Comparison of ENCODE assay signal across 21 cellular contexts in the genomic region with DNA sequence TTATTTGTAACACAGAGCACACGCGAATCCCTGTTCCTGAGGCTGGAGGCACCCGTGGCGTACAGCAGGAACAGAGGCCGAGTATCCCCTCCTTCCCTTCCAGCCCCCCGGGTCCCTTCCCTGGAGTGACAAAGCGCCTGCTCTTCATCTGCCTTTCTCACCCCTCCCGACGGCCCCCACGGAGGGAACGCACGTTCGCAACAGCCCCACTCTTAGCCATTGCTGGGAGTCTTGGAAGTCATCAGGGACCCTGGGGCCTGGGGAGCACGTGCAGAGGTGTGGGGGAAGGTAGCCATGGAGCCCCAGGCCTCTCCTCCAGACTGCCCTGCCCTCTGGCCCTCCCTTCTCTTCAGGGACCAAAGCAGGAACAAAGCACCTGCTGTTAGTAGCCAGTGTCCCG. TPM values are rescaled to one million over a fixed set of nuclear protein-coding genes. Genes with fewer than 3 reads are reported as not detected.
DNase-seq lines count a peak whose midpoint lies in the region; ATAC-seq, FAIRE-seq and TF ChIP-seq lines count a peak whose summit lies in the region.
"Had no signal": no experiment of that assay in that cellular context is flagged by ENCODE, and none has a peak within 500 bp of the region (broad histone marks: within the 10 kb centered on the region; RNA-seq: fewer than 3 reads in every experiment).

No MANE protein-coding gene starts in this region.

- TF ChIP-seq RAD21 in HepG2 (CRISPR knock-in tag; IDR thresholded peaks at IDR 0.05) = no peak

- H3K79me2 ChIP-seq in HepG2 (ENCODE audit: insufficient read depth, low read length) = no peaks in the 10 kb centered on the region

- POLR2A ChIA-PET in HepG2 (lab: Yijun Ruan, JAX) = no interaction called here

- H2AFZ ChIP-seq in HepG2 (ENCODE audit: low read length) = no peak overlapping the region

- peaks cover 0 to 84% (median 40%) of the 10 kb centered on the region in 4 donors for H3K4me1 ChIP-seq in right lobe of liver
- peaks cover 44% of the 10 kb centered on the region for H3K4me1 ChIP-seq in HepG2 (ENCODE audit: insufficient read depth, low read length)
- H3K4me1 ChIP-seq in adipocyte (ENCODE audit: control insufficient read depth, insufficient read depth, low read length) = peaks cover 36% of the 10 kb centered on the region
- H3K4me1 ChIP-seq in lower lobe of right lung = peaks cover 56% of the 10 kb centered on the region
- peaks cover 40% of the 10 kb centered on the region for H3K4me1 ChIP-seq in upper lobe of right lung

- DNase-seq in right lobe of liver = peak in 2 of 3 donors; percentile 19 to 52
- DNase-seq in HepG2 (ENCODE audit: low spot score) = no peak
- no peak for DNase-seq in adipocyte (ENCODE audit: low read depth)
- DNase-seq in lower lobe of right lung = no peak
- no peak for DNase-seq in upper lobe of right lung
- DNase-seq: 8988T; Calu3; DMS53; HCEC 1CT; MV-4-11; NCI-H1417 treated with DMSO at 0.1 percent for 48 hours; NCI-H1930; NCI-H2171 treated with DMSO at 0.1 percent for 48 hours; NCI-H446 treated with DMSO at 0.1 percent for 48 hours; NK-92 treated with Interleukin-12 subunit alpha and Interleukin-12 subunit beta, amount 100 ng/mL, for 24 hours had no signal

- TF ChIP-seq EP300 in HepG2 (IDR thresholded peaks at IDR 0.05; ENCODE audit: low read depth in 2 of 2, low read length in 2 of 2) (no peak), HepG2 (CRISPR knock-in tag; IDR thresholded peaks at IDR 0.05; ENCODE audit: borderline replicate concordance) (no peak)

- ATAC-seq in right lobe of liver = no peak
- ATAC-seq in HepG2 = no peak
- no peak for ATAC-seq in lower lobe of right lung
- ATAC-seq in upper lobe of right lung = no peak
- ATAC-seq in HG02852 (IDR thresholded peaks at IDR 0.05; ENCODE audit: unreplicated experiment) = no peak
- ATAC-seq in activated CD4-positive, CD25-positive, alpha-beta regulatory T cell treated with anti-CD3 and anti-CD28 coated beads, Interleukin-2, amount 50 U/mL, for 24 hours = no peak
- no peak for ATAC-seq in GM21381 (IDR thresholded peaks at IDR 0.05; ENCODE audit: unreplicated experiment)
- ATAC-seq: K562 had no signal

- TF ChIP-seq CTCF in right lobe of liver (IDR thresholded peaks at IDR 0.05) (no peak), HepG2 (CRISPR knock-in tag; IDR thresholded peaks at IDR 0.05) (no peak), lower lobe of right lung (IDR thresholded peaks at IDR 0.05) (no peak), upper lobe of right lung (IDR thresholded peaks at IDR 0.05) (no peak)

- no peak overlapping the region for H3K27ac ChIP-seq in right lobe of liver
- H3K27ac ChIP-seq in HepG2 (ENCODE audit: extremely low read length, insufficient read depth, low read length) = no peak overlapping the region
- no peak overlapping the region for H3K27ac ChIP-seq in lower lobe of right lung
- H3K27ac ChIP-seq in upper lobe of right lung = no peak overlapping the region

- TF ChIP-seq POLR2A in right lobe of liver (IDR thresholded peaks at IDR 0.05) (no peak), HepG2 (IDR thresholded peaks at IDR 0.05; ENCODE audit: insufficient read depth in 1 of 2, low read depth in 2 of 2, low read length in 2 of 2) (no peak)

- 60% methylated on average over 3 of the region's 15 CpGs for WGBS in right lobe of liver (ENCODE audit: insufficient coverage, low coverage, low lambda C conversion rate, missing lambda C conversion rate)
- 76% methylated on average over 15 of the region's 15 CpGs for WGBS in HepG2 (ENCODE audit: low lambda C conversion rate)

- intact Hi-C loops in right lobe of liver (cut with DNase I) (no loop called here), HepG2 (cut with micrococcal nuclease; ENCODE audit: unreplicated experiment) (no loop called here), lower lobe of right lung (cut with DNase I) (no loop called here), upper lobe of right lung (cut with DNase I) (no loop called here)

- H4K20me1 ChIP-seq in HepG2 (ENCODE audit: insufficient read depth, low read length) = no peaks in the 10 kb centered on the region

- H3K27me3 ChIP-seq in right lobe of liver (no peaks in the 10 kb centered on the region), HepG2 (ENCODE audit: control insufficient read depth in 1 of 2, insufficient read depth in 2 of 2, low read length in 2 of 2) (peaks cover 5 to 39% of the 10 kb centered on the region in 2 experiments), adipocyte (replicated peaks; ENCODE audit: control insufficient read depth, insufficient read depth, low read length) (no peaks in the 10 kb centered on the region), lower lobe of right lung (ENCODE audit: low read depth) (no peaks in the 10 kb centered on the region), upper lobe of right lung (no peaks in the 10 kb centered on the region)

- CTCF ChIA-PET in HepG2 (lab: Yijun Ruan, JAX; ENCODE audit: low intra/inter-chr PET ratio, low total read pairs) = no interaction called here

- no TSS peak for BruUV-seq in HepG2 (replicated peaks; lab: Mats Ljungman, UMichigan)

- H3K9ac ChIP-seq in HepG2 (ENCODE audit: insufficient read depth, low read depth, low read length) (no peak overlapping the region), adipocyte (ENCODE audit: low read length) (peak overlapping the region; percentile 96)

- in situ Hi-C loops in HepG2 (cut with HindIII; ENCODE audit: extremely low pct_ligation_motif_present, low pct_unique_long_range_greater_than_20kb) = no loop called here

- no peak for FAIRE-seq in HepG2 (lab: Jason Lieb, UNC)
- FAIRE-seq: K562 had no signal

- H3K4me2 ChIP-seq in HepG2 (ENCODE audit: low read depth, low read length) = no peak overlapping the region

- peak overlapping the region in 1 of 3 donors; percentile 97 for H3K4me3 ChIP-seq in right lobe of liver
- H3K4me3 ChIP-seq in HepG2 (replicated peaks in 1 of 3; ENCODE audit: insufficient read depth in 1 of 3, low read depth in 2 of 3, low read length in 3 of 3) = no peak overlapping the region; a peak in 1 of 6 replicates
- peak overlapping the region; percentile 93 for H3K4me3 ChIP-seq in adipocyte (ENCODE audit: low read length)
- peak overlapping the region; percentile 97 for H3K4me3 ChIP-seq in lower lobe of right lung
- peak overlapping the region; percentile 93 for H3K4me3 ChIP-seq in upper lobe of right lung
- H3K4me3 ChIP-seq: K562 had no signal

- H3K9me3 ChIP-seq in right lobe of liver = no peaks in the 10 kb centered on the region
- no peaks in the 10 kb centered on the region for H3K9me3 ChIP-seq in HepG2 (ENCODE audit: low read length)
- H3K9me3 ChIP-seq in adipocyte (ENCODE audit: control insufficient read depth, low read length) = no peaks in the 10 kb centered on the region
- no peaks in the 10 kb centered on the region for H3K9me3 ChIP-seq in lower lobe of right lung
- H3K9me3 ChIP-seq in upper lobe of right lung = no peaks in the 10 kb centered on the region

- H3K36me3 ChIP-seq in right lobe of liver = no peaks in the 10 kb centered on the region
- H3K36me3 ChIP-seq in HepG2 (replicated peaks in 1 of 2; ENCODE audit: control insufficient read depth in 1 of 2, insufficient read depth in 2 of 2, low read length in 2 of 2) = no peaks in the 10 kb centered on the region
- H3K36me3 ChIP-seq in adipocyte (ENCODE audit: control insufficient read depth, insufficient read depth, low read length, severe bottlenecking) = peaks cover 12% of the 10 kb centered on the region
- H3K36me3 ChIP-seq in lower lobe of right lung = no peaks in the 10 kb centered on the region
- no peaks in the 10 kb centered on the region for H3K36me3 ChIP-seq in upper lobe of right lung

RNA-seq across cellular contexts. Expression of a gene that starts 2.5 kb away (rescaled TPM):
- total RNA-seq in right lobe of liver = 100 to 1,000 TPM; 117 to 379 (median 184) TPM
- total RNA-seq in HepG2 (2016; rRNA removed; fragmentation: Illumina TruSeq; extraction: Trizol) = 2.5 and 3.9 TPM in 2 replicates
- total RNA-seq in HepG2 (2016; cell fraction: cytosol; rRNA removed; fragmentation: Illumina TruSeq; extraction: Trizol; ENCODE audit: low read depth) = 5.2 and 5.9 TPM in 2 replicates
- 2.1 and 3.5 TPM in 2 replicates for total RNA-seq in HepG2 (2016; cell fraction: insoluble cytoplasmic fraction; rRNA removed; fragmentation: Illumina TruSeq; extraction: Trizol)
- 6.3 and 6.7 TPM in 2 replicates for total RNA-seq in HepG2 (2016; cell fraction: membrane; rRNA removed; fragmentation: Illumina TruSeq; extraction: Trizol)
- 3.1 and 3.9 TPM in 2 replicates for total RNA-seq in HepG2 (2016; cell fraction: nucleus; rRNA removed; fragmentation: Illumina TruSeq; extraction: Trizol)
- polyA plus RNA-seq in HepG2 (2011; rRNA removed) = 25.8 and 33.0 TPM in 2 replicates
- 34.1 and 37.6 TPM in 2 replicates for polyA plus RNA-seq in HepG2 (2011; cell fraction: cytosol; rRNA removed)
- 32.1 and 35.6 TPM in 2 replicates for polyA plus RNA-seq in HepG2 (2011; cell fraction: nucleus; rRNA removed)
- 9.3 and 10.6 TPM in 2 replicates for polyA plus RNA-seq in HepG2 (2012)
- 8.4 and 9.1 TPM in 2 replicates for polyA plus RNA-seq in HepG2 (2016; cell fraction: cytosol; fragmentation: Illumina TruSeq; extraction: Trizol; ENCODE audit: low read depth)
- polyA plus RNA-seq in HepG2 (2016; cell fraction: insoluble cytoplasmic fraction; fragmentation: Illumina TruSeq; extraction: Trizol; ENCODE audit: low read depth) = 3.6 and 3.8 TPM in 2 replicates
- polyA plus RNA-seq in HepG2 (2016; cell fraction: membrane; fragmentation: Illumina TruSeq; extraction: Trizol; ENCODE audit: low read depth) = 9.7 and 9.8 TPM in 2 replicates
- polyA plus RNA-seq in HepG2 (2016; cell fraction: nucleus; fragmentation: Illumina TruSeq; extraction: Trizol; ENCODE audit: insufficient read depth, low read depth) = 8.2 and 8.4 TPM in 2 replicates
- polyA minus RNA-seq in HepG2 (2011; rRNA and poly(A)+ RNA removed; ENCODE audit: low replicate concordance) = 34.1 and 96.5 TPM in 2 replicates
- 12.3 and 17.9 TPM in 2 replicates for polyA minus RNA-seq in HepG2 (2011; cell fraction: cytosol; rRNA and poly(A)+ RNA removed)
- polyA minus RNA-seq in HepG2 (2011; cell fraction: nucleus; rRNA and poly(A)+ RNA removed) = 6.1 and 6.2 TPM in 2 replicates
- total RNA-seq in lower lobe of right lung = 106 TPM
- total RNA-seq in upper lobe of right lung = 117 TPM

RNA-seq across cellular contexts. Expression of a gene that starts 22.1 kb away (rescaled TPM):
- total RNA-seq in right lobe of liver (10 to 100 TPM; 26.7 to 54.2 (median 45.8) TPM), HepG2 (2016; rRNA removed; fragmentation: Illumina TruSeq; extraction: Trizol) (0.20 TPM in 1 of 2 replicates, not detected in the other), lower lobe of right lung (230 TPM), upper lobe of right lung (302 TPM)
- total RNA-seq in HepG2 (2016; cell fraction: cytosol; rRNA removed; fragmentation: Illumina TruSeq; extraction: Trizol; ENCODE audit: low read depth) = 0.61 and 0.88 TPM in 2 replicates
- total RNA-seq in HepG2 (2016; cell fraction: insoluble cytoplasmic fraction; rRNA removed; fragmentation: Illumina TruSeq; extraction: Trizol) = 0.19 and 0.32 TPM in 2 replicates
- total RNA-seq in HepG2 (2016; cell fraction: membrane; rRNA removed; fragmentation: Illumina TruSeq; extraction: Trizol) = 0.59 and 0.93 TPM in 2 replicates
- 0.40 TPM in 1 of 2 replicates, not detected in the other for total RNA-seq in HepG2 (2016; cell fraction: nucleus; rRNA removed; fragmentation: Illumina TruSeq; extraction: Trizol)
- 5.1 and 10.3 TPM in 2 replicates for polyA plus RNA-seq in HepG2 (2011; rRNA removed)
- 7.6 and 12.5 TPM in 2 replicates for polyA plus RNA-seq in HepG2 (2011; cell fraction: cytosol; rRNA removed)
- 20.6 and 22.6 TPM in 2 replicates for polyA plus RNA-seq in HepG2 (2011; cell fraction: nucleus; rRNA removed)
- 1.6 and 2.3 TPM in 2 replicates for polyA plus RNA-seq in HepG2 (2012)
- 0.54 and 0.89 TPM in 2 replicates for polyA plus RNA-seq in HepG2 (2016; cell fraction: cytosol; fragmentation: Illumina TruSeq; extraction: Trizol; ENCODE audit: low read depth)
- polyA plus RNA-seq in HepG2 (2016; cell fraction: insoluble cytoplasmic fraction; fragmentation: Illumina TruSeq; extraction: Trizol; ENCODE audit: low read depth) = 0.20 and 0.56 TPM in 2 replicates
- polyA plus RNA-seq in HepG2 (2016; cell fraction: membrane; fragmentation: Illumina TruSeq; extraction: Trizol; ENCODE audit: low read depth) = 0.68 and 0.72 TPM in 2 replicates
- polyA plus RNA-seq in HepG2 (2016; cell fraction: nucleus; fragmentation: Illumina TruSeq; extraction: Trizol; ENCODE audit: insufficient read depth, low read depth) = not detected in 2 replicates
- polyA minus RNA-seq in HepG2 (2011; rRNA and poly(A)+ RNA removed; ENCODE audit: low replicate concordance) = 3.6 and 4.7 TPM in 2 replicates
- polyA minus RNA-seq in HepG2 (2011; cell fraction: cytosol; rRNA and poly(A)+ RNA removed) = 3.1 and 3.3 TPM in 2 replicates
- 1.9 and 3.0 TPM in 2 replicates for polyA minus RNA-seq in HepG2 (2011; cell fraction: nucleus; rRNA and poly(A)+ RNA removed)

RNA-seq across cellular contexts. Expression of a gene that starts 27.6 kb away (rescaled TPM):
- 1 to 10 TPM; 1.4 to 7.7 (median 5.1) TPM for total RNA-seq in right lobe of liver
- total RNA-seq in HepG2 (2016; rRNA removed; fragmentation: Illumina TruSeq; extraction: Trizol) = 0.18 and 0.28 TPM in 2 replicates
- 0.91 and 1.1 TPM in 2 replicates for total RNA-seq in HepG2 (2016; cell fraction: cytosol; rRNA removed; fragmentation: Illumina TruSeq; extraction: Trizol; ENCODE audit: low read depth)
- total RNA-seq in HepG2 (2016; cell fraction: insoluble cytoplasmic fraction; rRNA removed; fragmentation: Illumina TruSeq; extraction: Trizol) = 0.28 and 0.41 TPM in 2 replicates
- total RNA-seq in HepG2 (2016; cell fraction: membrane; rRNA removed; fragmentation: Illumina TruSeq; extraction: Trizol) = 0.99 and 1.2 TPM in 2 replicates
- 0.16 TPM in 1 of 2 replicates, not detected in the other for total RNA-seq in HepG2 (2016; cell fraction: nucleus; rRNA removed; fragmentation: Illumina TruSeq; extraction: Trizol)
- 3.9 and 7.2 TPM in 2 replicates for polyA plus RNA-seq in HepG2 (2011; rRNA removed)
- polyA plus RNA-seq in HepG2 (2011; cell fraction: cytosol; rRNA removed) = 4.8 and 7.5 TPM in 2 replicates
- polyA plus RNA-seq in HepG2 (2011; cell fraction: nucleus; rRNA removed) = 17.3 and 19.2 TPM in 2 replicates
- 3.2 TPM in 2 replicates for polyA plus RNA-seq in HepG2 (2012)
- 1.3 TPM in 2 replicates for polyA plus RNA-seq in HepG2 (2016; cell fraction: cytosol; fragmentation: Illumina TruSeq; extraction: Trizol; ENCODE audit: low read depth)
- polyA plus RNA-seq in HepG2 (2016; cell fraction: insoluble cytoplasmic fraction; fragmentation: Illumina TruSeq; extraction: Trizol; ENCODE audit: low read depth) = 0.28 and 0.45 TPM in 2 replicates
- 1.1 TPM in 2 replicates for polyA plus RNA-seq in HepG2 (2016; cell fraction: membrane; fragmentation: Illumina TruSeq; extraction: Trizol; ENCODE audit: low read depth)
- polyA plus RNA-seq in HepG2 (2016; cell fraction: nucleus; fragmentation: Illumina TruSeq; extraction: Trizol; ENCODE audit: insufficient read depth, low read depth) = 0.56 and 0.57 TPM in 2 replicates
- 0.07 and 7.1 TPM in 2 replicates for polyA minus RNA-seq in HepG2 (2011; rRNA and poly(A)+ RNA removed; ENCODE audit: low replicate concordance)
- 2.7 and 3.6 TPM in 2 replicates for polyA minus RNA-seq in HepG2 (2011; cell fraction: cytosol; rRNA and poly(A)+ RNA removed)
- polyA minus RNA-seq in HepG2 (2011; cell fraction: nucleus; rRNA and poly(A)+ RNA removed) = 1.2 TPM in 2 replicates
- 15.1 TPM for total RNA-seq in lower lobe of right lung
- total RNA-seq in upper lobe of right lung = 17.7 TPM

RNA-seq across cellular contexts. Expression of a gene that starts 57.9 kb away (rescaled TPM):
- total RNA-seq in right lobe of liver = under 1 TPM in 4 of 6 experiments, not detected in 2; 0.23 to 0.81 (median 0.32) TPM
- 0.14 and 0.53 TPM in 2 replicates for total RNA-seq in HepG2 (2016; rRNA removed; fragmentation: Illumina TruSeq; extraction: Trizol)
- total RNA-seq in HepG2 (2016; cell fraction: cytosol; rRNA removed; fragmentation: Illumina TruSeq; extraction: Trizol; ENCODE audit: low read depth) = not detected in 2 replicates
- total RNA-seq in HepG2 (2016; cell fraction: insoluble cytoplasmic fraction; rRNA removed; fragmentation: Illumina TruSeq; extraction: Trizol) = 0.13 and 0.19 TPM in 2 replicates
- total RNA-seq in HepG2 (2016; cell fraction: membrane; rRNA removed; fragmentation: Illumina TruSeq; extraction: Trizol) = 0.34 TPM in 2 replicates
- 0.22 TPM in 1 of 2 replicates, not detected in the other for total RNA-seq in HepG2 (2016; cell fraction: nucleus; rRNA removed; fragmentation: Illumina TruSeq; extraction: Trizol)
- polyA plus RNA-seq in HepG2 (2011; rRNA removed) = 0.61 and 0.84 TPM in 2 replicates
- polyA plus RNA-seq in HepG2 (2011; cell fraction: cytosol; rRNA removed) = 0.82 and 1.0 TPM in 2 replicates
- 0.85 and 1.8 TPM in 2 replicates for polyA plus RNA-seq in HepG2 (2011; cell fraction: nucleus; rRNA removed)
- 1.5 and 1.8 TPM in 2 replicates for polyA plus RNA-seq in HepG2 (2012)
- polyA plus RNA-seq in HepG2 (2016; cell fraction: cytosol; fragmentation: Illumina TruSeq; extraction: Trizol; ENCODE audit: low read depth) = 0.18 and 0.24 TPM in 2 replicates
- 0.27 and 0.43 TPM in 2 replicates for polyA plus RNA-seq in HepG2 (2016; cell fraction: insoluble cytoplasmic fraction; fragmentation: Illumina TruSeq; extraction: Trizol; ENCODE audit: low read depth)
- 0.15 and 0.43 TPM in 2 replicates for polyA plus RNA-seq in HepG2 (2016; cell fraction: membrane; fragmentation: Illumina TruSeq; extraction: Trizol; ENCODE audit: low read depth)
- 0.41 and 0.74 TPM in 2 replicates for polyA plus RNA-seq in HepG2 (2016; cell fraction: nucleus; fragmentation: Illumina TruSeq; extraction: Trizol; ENCODE audit: insufficient read depth, low read depth)
- 0.30 and 1.0 TPM in 2 replicates for polyA minus RNA-seq in HepG2 (2011; rRNA and poly(A)+ RNA removed; ENCODE audit: low replicate concordance)
- polyA minus RNA-seq in HepG2 (2011; cell fraction: cytosol; rRNA and poly(A)+ RNA removed) = not detected in 2 replicates
- polyA minus RNA-seq in HepG2 (2011; cell fraction: nucleus; rRNA and poly(A)+ RNA removed) = not detected in 2 replicates
- 2.5 TPM for total RNA-seq in lower lobe of right lung
- total RNA-seq in upper lobe of right lung = 11.2 TPM
- total RNA-seq: K562, SK-MEL-5 had no signal
- polyA plus RNA-seq: CD14-positive monocyte had no signal

Comparison
In these comparisons a context has a peak if more than half of its experiments do, and no peak if none do; other contexts are left out.
1. DNase-seq: peak in right lobe of liver (2 of 3); none in HepG2 (single experiment), adipocyte (single experiment), lower lobe of right lung (single experiment) and upper lobe of right lung (single experiment).
2. RNA of a gene that starts 2.5 kb away (total RNA-seq): 117 to 379 TPM in right lobe of liver, 117 TPM in upper lobe of right lung (single experiment) and 106 TPM in lower lobe of right lung (single experiment); 2.1 to 6.7 TPM in HepG2; every median in the first group is over 10 times any median in the second.
3. RNA of a gene that starts 22.1 kb away (total RNA-seq): 302 TPM in upper lobe of right lung (single experiment), 230 TPM in lower lobe of right lung (single experiment) and 26.7 to 54.2 TPM in right lobe of liver; 0.19 to 0.93 TPM in HepG2; every median in the first group is over 10 times any median in the second.
4. H3K4me3 ChIP-seq: peak in adipocyte (single experiment), lower lobe of right lung (single experiment) and upper lobe of right lung (single experiment); none in HepG2 (0 of 3).